8 cellular contexts compared by ENCODE assay signal in genomic region chr15:63610209-63610841, GRCh38. TPM values are rescaled to one million over a fixed set of nuclear protein-coding genes. Genes with fewer than 3 reads are reported as not detected.
A peak's percentile ranks its signal among the peaks of the same experiment; 100 is the strongest.
DNase-seq lines count a peak whose midpoint lies in the region; ATAC-seq and TF ChIP-seq lines count a peak whose summit lies in the region.

No MANE protein-coding gene starts in this region.

- H3K4me3 Mint-ChIP-seq in CD8-positive, alpha-beta memory T cell = peak overlapping the region in 6 of 7 donors; percentile 1 to 78 (median 29)
- no peak overlapping the region for H3K4me3 Mint-ChIP-seq in activated naive CD4-positive, alpha-beta T cell treated with anti-CD3 and anti-CD28 coated beads, Interleukin-2, amount 10 ng/mL, durations not matched to agents 7 days and 5 days

- POLR2A ChIA-PET in CD8-positive, alpha-beta memory T cell (lab: Charles Lee) = interaction anchor here (1.0 to 2.0 kb wide), 4 partner anchors 10 to 543 kb away, joined by 3 to 18 read pairs (median 4); partner anchors contain the start of gene DAPK2

- peaks cover 0 to 2% of the 10 kb centered on the region in 2 donors for H3K27me3 Mint-ChIP-seq in CD8-positive, alpha-beta memory T cell
- no peaks in the 10 kb centered on the region for H3K27me3 Mint-ChIP-seq in activated naive CD4-positive, alpha-beta T cell treated with anti-CD3 and anti-CD28 coated beads, Interleukin-2, amount 10 ng/mL, durations not matched to agents 7 days and 5 days

- ATAC-seq in GM21390 (IDR thresholded peaks at IDR 0.05; ENCODE audit: unreplicated experiment) = peak; percentile 60
- peak; percentile 90 for ATAC-seq in gastroesophageal sphincter
- ATAC-seq in omental fat pad (ENCODE audit: low FRiP score) = peak; percentile 63

- H3K36me3 ChIP-seq in CD8-positive, alpha-beta memory T cell (ENCODE audit: insufficient read depth, low read length) = peaks cover 26% of the 10 kb centered on the region
- H3K36me3 ChIP-seq in gastroesophageal sphincter (peaks cover 5 to 78% of the 10 kb centered on the region in 2 donors), thyroid gland (peaks cover 18 to 19% of the 10 kb centered on the region in 2 donors)

- no peak overlapping the region for H3K27ac ChIP-seq in CD8-positive, alpha-beta memory T cell (ENCODE audit: low read depth, low read length)
- H3K27ac ChIP-seq in gastroesophageal sphincter = peak overlapping the region; percentile 26 to 73 (median 68)
- peak overlapping the region; percentile 93 to 99 (median 96) for H3K27ac ChIP-seq in thyroid gland

- TF ChIP-seq CTCF in gastroesophageal sphincter (IDR thresholded peaks at IDR 0.05) (peak; percentile 62 to 72 (median 66)), omental fat pad (IDR thresholded peaks at IDR 0.05) (no peak), thyroid gland (IDR thresholded peaks at IDR 0.05) (peak in 5 of 6 experiments; percentile 58 to 90 (median 82))

- H3K4me1 Mint-ChIP-seq in CD8-positive, alpha-beta memory T cell = peaks cover 40 to 52% (median 41%) of the 10 kb centered on the region in 3 donors
- peaks cover 42% of the 10 kb centered on the region for H3K4me1 Mint-ChIP-seq in activated naive CD4-positive, alpha-beta T cell treated with anti-CD3 and anti-CD28 coated beads, Interleukin-2, amount 10 ng/mL, durations not matched to agents 7 days and 5 days

- TF ChIP-seq EP300 in gastroesophageal sphincter (IDR thresholded peaks at IDR 0.05) = no peak

- H3K4me1 ChIP-seq in CD8-positive, alpha-beta memory T cell (ENCODE audit: insufficient read depth, low read length) = peaks cover 31% of the 10 kb centered on the region
- peaks cover 0 to 38% (median 14%) of the 10 kb centered on the region in 3 donors for H3K4me1 ChIP-seq in gastroesophageal sphincter
- peaks cover 47 to 60% of the 10 kb centered on the region in 2 donors for H3K4me1 ChIP-seq in thyroid gland

- H3K27ac Mint-ChIP-seq in CD8-positive, alpha-beta memory T cell = peak overlapping the region; percentile 70 to 96 (median 92)
- H3K27ac Mint-ChIP-seq in activated naive CD4-positive, alpha-beta T cell treated with anti-CD3 and anti-CD28 coated beads, Interleukin-2, amount 10 ng/mL, durations not matched to agents 7 days and 5 days = peak overlapping the region; percentile 90

- H3K27me3 ChIP-seq in CD8-positive, alpha-beta memory T cell (ENCODE audit: insufficient read depth, low read length, poor library complexity, severe bottlenecking) = no peaks in the 10 kb centered on the region
- H3K27me3 ChIP-seq in gastroesophageal sphincter = no peaks in the 10 kb centered on the region
- H3K27me3 ChIP-seq in thyroid gland = no peaks in the 10 kb centered on the region

- intact Hi-C loops in thyroid gland (cut with DNase I) = no loop called here

- CTCF ChIA-PET in CD8-positive, alpha-beta memory T cell (lab: Charles Lee) = interaction anchor here (0.5 to 3.8 kb wide), 37 partner anchors 10 to 537 kb away, joined by 3 to 35 read pairs (median 3); partner anchors contain the start of genes CIAO2A, DAPK2, FBXL22 and HERC1
- CTCF ChIA-PET in activated naive CD4-positive, alpha-beta T cell treated with anti-CD3 and anti-CD28 coated beads, Interleukin-2, amount 10 ng/mL, durations not matched to agents 7 days and 5 days (lab: Charles Lee) = interaction anchor here (0.7 to 10.6 kb wide), 37 partner anchors 11 to 543 kb away, joined by 3 to 114 read pairs (median 4); partner anchors contain the start of genes CIAO2A and DAPK2

- no peaks in the 10 kb centered on the region for H3K9me3 Mint-ChIP-seq in CD8-positive, alpha-beta memory T cell
- H3K9me3 Mint-ChIP-seq in activated naive CD4-positive, alpha-beta T cell treated with anti-CD3 and anti-CD28 coated beads, Interleukin-2, amount 10 ng/mL, durations not matched to agents 7 days and 5 days = no peaks in the 10 kb centered on the region

- DNase-seq in CD8-positive, alpha-beta memory T cell = peak; percentile 51 to 80 (median 63)
- peak; percentile 89 for DNase-seq in M059J (ENCODE audit: low read depth)
- DNase-seq in SIG-M5 (lab: John Stamatoyannopoulos, UW) = peak; percentile 53
- peak; percentile 88 for DNase-seq in activated naive CD4-positive, alpha-beta T cell treated with anti-CD3 and anti-CD28 coated beads, Interleukin-2, amount 10 ng/mL, durations not matched to agents 7 days and 5 days
- no peak for DNase-seq in omental fat pad (ENCODE audit: low spot score)
- DNase-seq in thyroid gland = peak; percentile 86

- H3K36me3 Mint-ChIP-seq in CD8-positive, alpha-beta memory T cell = peaks cover 4 to 75% (median 23%) of the 10 kb centered on the region in 3 donors
- H3K36me3 Mint-ChIP-seq in activated naive CD4-positive, alpha-beta T cell treated with anti-CD3 and anti-CD28 coated beads, Interleukin-2, amount 10 ng/mL, durations not matched to agents 7 days and 5 days = peaks cover 46% of the 10 kb centered on the region

- WGBS in gastroesophageal sphincter (ENCODE audit: low coverage in 1 of 2), 2 donors = 0% methylated on average over 3 to 6 of the region's 6 CpGs
- WGBS in thyroid gland, 2 donors = 3% methylated on average over 6 of the region's 6 CpGs

- no peaks in the 10 kb centered on the region for H3K9me3 ChIP-seq in CD8-positive, alpha-beta memory T cell (ENCODE audit: low read length)
- H3K9me3 ChIP-seq in gastroesophageal sphincter = no peaks in the 10 kb centered on the region
- no peaks in the 10 kb centered on the region for H3K9me3 ChIP-seq in thyroid gland

- TF ChIP-seq POLR2A in gastroesophageal sphincter (IDR thresholded peaks at IDR 0.05) (no peak), thyroid gland (IDR thresholded peaks at IDR 0.05) (peak in 1 of 2 donors; percentile 20)

- H3K4me3 ChIP-seq in CD8-positive, alpha-beta memory T cell (ENCODE audit: low read length) = no peak overlapping the region
- H3K4me3 ChIP-seq in gastroesophageal sphincter (no peak overlapping the region), thyroid gland (replicated peaks in 1 of 3) (no peak overlapping the region)

RNA-seq across cellular contexts. Expression of gene FBXL22, which starts 13.1 kb away (rescaled TPM):
- total RNA-seq in CD8-positive, alpha-beta memory T cell = 1 to 10 TPM in 1 of 2 experiments, under 1 TPM in 1; 0.84 to 1.1 TPM
- polyA plus RNA-seq in CD8-positive, alpha-beta memory T cell = 0.97 TPM
- total RNA-seq in M059J (2014; rRNA removed; shearing (Covaris generic)) = not detected in 2 replicates
- total RNA-seq in gastroesophageal sphincter (10 to 100 TPM; 16.1 to 68.9 (median 39.0) TPM), omental fat pad (1 to 10 TPM in 1 of 4 donors, under 1 TPM in 2, not detected in 1; 0.56 to 2.8 (median 0.60) TPM), thyroid gland (1 to 10 TPM in 3 of 4 donors, under 1 TPM in 1; 0.92 to 3.8 (median 2.3) TPM)

Comparison
In these comparisons a context has a peak if more than half of its experiments do, and no peak if none do; other contexts are left out.
1. CTCF ChIP-seq: peak in gastroesophageal sphincter (4 of 4) and thyroid gland (5 of 6); none in omental fat pad (0 of 3).
2. Peak in every context shown above with its lines, with median percentiles within 50 percentile points of each other: ATAC-seq.